14 cellular contexts compared by ENCODE assay signal in genomic region chr7:77354914-77355313, GRCh38.
DNase-seq lines count a peak whose midpoint lies in the region; ATAC-seq lines count a peak whose summit lies in the region.
"Had no signal": no experiment of that assay in that cellular context is flagged by ENCODE, and none has a peak within 500 bp of the region (broad histone marks: within the 10 kb centered on the region; RNA-seq: fewer than 3 reads in every experiment).

No MANE protein-coding gene starts in this region.

- H3K4me3 Mint-ChIP-seq in T-helper 2 cell treated with Interferon-gamma antibody and Interleukin-4, amounts not matched to agents 5 μg/mL and 100 μg/mL, for 36 hours, result peak overlapping the region; percentile 79
- no peak overlapping the region for H3K4me3 Mint-ChIP-seq in memory B cell
- H3K4me3 Mint-ChIP-seq in stimulated activated memory B cell treated with anti-CD40 and anti-IgM and Interleukin-4, amounts not matched to agents 10 μg/mL and 1 μg/mL and 100 μg/mL, for 72 hours, result no peak overlapping the region
- H3K4me3 Mint-ChIP-seq in stimulated activated naive CD8-positive, alpha-beta T cell treated with anti-CD3 and anti-CD28 coated beads, Interleukin-15, amount 100 ng/mL, for 72 hours, result no peak overlapping the region

- no peak for DNase-seq in T-helper 2 cell treated with Interferon-gamma antibody and Interleukin-4, amounts not matched to agents 5 μg/mL and 100 μg/mL, for 36 hours (ENCODE audit: low spot score)
- DNase-seq in T-helper 2 cell (no peak), SW480 (ENCODE audit: low spot score) (peak; percentile 85), memory B cell (ENCODE audit: low spot score in 2 of 2) (no peak), NCI-H1417 (lab: John Stamatoyannopoulos, UW) (no peak), NCI-H146 (lab: John Stamatoyannopoulos, UW) (no peak)
- DNase-seq in stimulated activated naive CD8-positive, alpha-beta T cell treated with anti-CD3 and anti-CD28 coated beads, Interleukin-15, amount 100 ng/mL, for 72 hours, result no peak
- DNase-seq: DND-41, NCI-H187 treated with DMSO at 0.1 percent for 48 hours, NCI-H2227 treated with DMSO at 0.1 percent for 48 hours, NCI-H510A treated with DMSO at 0.1 percent for 48 hours, NCI-H774, Right ventricle myocardium superior had no signal

- H3K27ac Mint-ChIP-seq in T-helper 2 cell treated with Interferon-gamma antibody and Interleukin-4, amounts not matched to agents 5 μg/mL and 100 μg/mL, for 36 hours, result peak overlapping the region; percentile 24
- peak overlapping the region; percentile 28 for H3K27ac Mint-ChIP-seq in memory B cell
- H3K27ac Mint-ChIP-seq in stimulated activated memory B cell treated with anti-CD40 and anti-IgM and Interleukin-4, amounts not matched to agents 10 μg/mL and 1 μg/mL and 100 μg/mL, for 72 hours, result peak overlapping the region; percentile 53
- no peak overlapping the region for H3K27ac Mint-ChIP-seq in stimulated activated naive CD8-positive, alpha-beta T cell treated with anti-CD3 and anti-CD28 coated beads, Interleukin-15, amount 100 ng/mL, for 72 hours

- no peak for ATAC-seq in memory B cell (ENCODE audit: low read depth)
- no peak for ATAC-seq in stimulated activated memory B cell treated with anti-CD40 and anti-IgM and Interleukin-4, amounts not matched to agents 10 μg/mL and 1 μg/mL and 100 μg/mL, for 72 hours
- ATAC-seq in stimulated activated naive CD8-positive, alpha-beta T cell treated with anti-CD3 and anti-CD28 coated beads, Interleukin-15, amount 100 ng/mL, for 72 hours, result no peak

- peaks cover 37% of the 10 kb centered on the region for H3K27me3 Mint-ChIP-seq in T-helper 2 cell treated with Interferon-gamma antibody and Interleukin-4, amounts not matched to agents 5 μg/mL and 100 μg/mL, for 36 hours (ENCODE audit: low read depth)
- no peaks in the 10 kb centered on the region for H3K27me3 Mint-ChIP-seq in memory B cell
- H3K27me3 Mint-ChIP-seq in stimulated activated memory B cell treated with anti-CD40 and anti-IgM and Interleukin-4, amounts not matched to agents 10 μg/mL and 1 μg/mL and 100 μg/mL, for 72 hours, result no peaks in the 10 kb centered on the region
- H3K27me3 Mint-ChIP-seq in stimulated activated naive CD8-positive, alpha-beta T cell treated with anti-CD3 and anti-CD28 coated beads, Interleukin-15, amount 100 ng/mL, for 72 hours, result no peaks in the 10 kb centered on the region

- peaks cover 5% of the 10 kb centered on the region for H3K36me3 Mint-ChIP-seq in T-helper 2 cell treated with Interferon-gamma antibody and Interleukin-4, amounts not matched to agents 5 μg/mL and 100 μg/mL, for 36 hours (ENCODE audit: low read depth)
- H3K36me3 Mint-ChIP-seq in memory B cell, result peaks cover 19% of the 10 kb centered on the region
- H3K36me3 Mint-ChIP-seq in stimulated activated memory B cell treated with anti-CD40 and anti-IgM and Interleukin-4, amounts not matched to agents 10 μg/mL and 1 μg/mL and 100 μg/mL, for 72 hours, result peaks cover 24% of the 10 kb centered on the region

- H3K4me1 Mint-ChIP-seq in T-helper 2 cell treated with Interferon-gamma antibody and Interleukin-4, amounts not matched to agents 5 μg/mL and 100 μg/mL, for 36 hours (ENCODE audit: low read depth), result peaks cover 53% of the 10 kb centered on the region
- peaks cover 18% of the 10 kb centered on the region for H3K4me1 Mint-ChIP-seq in memory B cell
- H3K4me1 Mint-ChIP-seq in stimulated activated memory B cell treated with anti-CD40 and anti-IgM and Interleukin-4, amounts not matched to agents 10 μg/mL and 1 μg/mL and 100 μg/mL, for 72 hours, result peaks cover 28% of the 10 kb centered on the region
- H3K4me1 Mint-ChIP-seq in stimulated activated naive CD8-positive, alpha-beta T cell treated with anti-CD3 and anti-CD28 coated beads, Interleukin-15, amount 100 ng/mL, for 72 hours, result peaks cover 45% of the 10 kb centered on the region

- no peaks in the 10 kb centered on the region for H3K9me3 Mint-ChIP-seq in T-helper 2 cell treated with Interferon-gamma antibody and Interleukin-4, amounts not matched to agents 5 μg/mL and 100 μg/mL, for 36 hours
- no peaks in the 10 kb centered on the region for H3K9me3 Mint-ChIP-seq in memory B cell
- H3K9me3 Mint-ChIP-seq in stimulated activated memory B cell treated with anti-CD40 and anti-IgM and Interleukin-4, amounts not matched to agents 10 μg/mL and 1 μg/mL and 100 μg/mL, for 72 hours, result no peaks in the 10 kb centered on the region
- H3K9me3 Mint-ChIP-seq in stimulated activated naive CD8-positive, alpha-beta T cell treated with anti-CD3 and anti-CD28 coated beads, Interleukin-15, amount 100 ng/mL, for 72 hours, result no peaks in the 10 kb centered on the region

Comparison
In these comparisons a context has a peak if more than half of its experiments do, and no peak if none do; other contexts are left out.
1. H3K27ac Mint-ChIP-seq: peak in T-helper 2 cell treated with Interferon-gamma antibody and Interleukin-4, amounts not matched to agents 5 μg/mL and 100 μg/mL, for 36 hours (single experiment), memory B cell (single experiment) and stimulated activated memory B cell treated with anti-CD40 and anti-IgM and Interleukin-4, amounts not matched to agents 10 μg/mL and 1 μg/mL and 100 μg/mL, for 72 hours (single experiment); none in stimulated activated naive CD8-positive, alpha-beta T cell treated with anti-CD3 and anti-CD28 coated beads, Interleukin-15, amount 100 ng/mL, for 72 hours (0 of 2).